8 cellular contexts compared by ENCODE assay signal in the genomic region with DNA sequence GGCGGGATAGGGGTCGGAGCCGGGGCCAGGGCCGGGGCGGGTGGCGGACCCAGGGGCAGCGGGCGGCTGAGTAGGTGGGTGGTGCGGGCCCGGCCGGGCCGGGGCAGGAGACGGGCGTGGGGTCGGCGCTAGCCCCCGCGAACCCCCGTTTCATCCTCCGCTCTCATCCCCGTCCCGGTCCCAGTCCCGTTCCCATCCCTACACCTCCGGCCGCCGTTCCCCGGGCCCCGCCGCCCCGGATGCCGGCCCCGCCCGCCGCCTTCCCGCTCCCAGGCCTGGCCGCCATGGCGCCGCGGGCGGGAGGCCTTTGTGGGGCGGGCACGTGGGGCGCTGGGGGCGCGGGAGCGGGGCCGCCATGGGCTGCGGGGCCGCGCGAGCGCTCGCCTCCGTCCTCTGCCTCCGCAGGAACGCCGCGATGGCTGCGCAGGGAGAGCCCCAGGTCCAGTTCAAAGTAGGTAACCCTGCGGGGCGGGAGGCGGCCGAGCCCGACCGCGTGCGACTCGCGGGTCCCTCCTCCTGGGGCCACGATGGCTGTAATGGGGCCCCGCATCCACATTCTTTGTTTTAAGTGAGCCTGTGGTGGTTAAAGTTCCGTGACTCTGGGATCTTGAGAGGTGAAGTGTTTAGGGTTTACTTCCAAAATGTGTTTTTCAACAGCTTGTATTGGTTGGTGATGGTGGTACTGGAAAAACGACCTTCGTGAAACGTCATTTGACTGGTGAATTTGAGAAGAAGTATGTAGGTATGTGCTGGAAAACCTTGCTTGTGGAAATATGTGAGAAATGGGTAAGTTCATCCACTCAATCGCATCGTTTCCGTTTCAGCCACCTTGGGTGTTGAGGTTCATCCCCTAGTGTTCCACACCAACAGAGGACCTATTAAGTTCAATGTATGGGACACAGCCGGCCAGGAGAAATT. TPM values are rescaled to one million over a fixed set of nuclear protein-coding genes. Genes with fewer than 3 reads are reported as not detected.
DNase-seq lines count a peak whose midpoint lies in the region; ATAC-seq and TF ChIP-seq lines count a peak whose summit lies in the region.

No MANE protein-coding gene starts in this region.

- peak in 5 of 7 experiments; percentile 18 to 47 (median 37) for DNase-seq in CD8-positive, alpha-beta T cell
- DNase-seq in activated CD4-positive, CD25-positive, alpha-beta regulatory T cell treated with anti-CD3 and anti-CD28 coated beads, Interleukin-2, amount 50 U/mL, for 72 hours = peak; percentile 72
- peak; percentile 57 for DNase-seq in dermis blood vessel endothelial cell
- DNase-seq in lower leg skin (ENCODE audit: low spot score in 2 of 2) = no peak
- DNase-seq in stimulated activated CD8-positive, alpha-beta memory T cell treated with anti-CD3 and anti-CD28 coated beads, Interleukin-4, amount 100 ng/mL, for 24 hours (ENCODE audit: low read depth) = peak; percentile 23
- no peak for DNase-seq in NCI-H128 (lab: John Stamatoyannopoulos, UW; ENCODE audit: unreplicated experiment)

- H3K36me3 ChIP-seq in CD8-positive, alpha-beta T cell (ENCODE audit: insufficient read depth, low read length) = peaks cover 21% of the 10 kb centered on the region

- intact Hi-C loops in CD8-positive, alpha-beta T cell (cut with DNase I, micrococcal nuclease) = loop anchor here in 1 of 2 experiments (2.0 to 5.0 kb wide), 2 partner anchors 838 to 1075 kb away; a partner anchor contains a TSS
- intact Hi-C loops in lower leg skin (cut with DNase I; ENCODE audit: low total_unique reads) = no loop called here

- WGBS in lower leg skin, 2 donors = 1 to 4% methylated on average over 26 to 43 of the region's 79 CpGs

- H3K4me1 Mint-ChIP-seq in CD8-positive, alpha-beta T cell (ENCODE audit: low read depth) = peaks cover 64% of the 10 kb centered on the region

- CTCF ChIA-PET in CD8-positive, alpha-beta T cell (lab: Charles Lee) = no interaction called here

- no peak for TF ChIP-seq POLR2A in lower leg skin (IDR thresholded peaks at IDR 0.05)

- H3K4me1 ChIP-seq in CD8-positive, alpha-beta T cell (ENCODE audit: insufficient read depth, low read length) = peaks cover 50% of the 10 kb centered on the region

- H3K27ac Mint-ChIP-seq in CD8-positive, alpha-beta T cell = peak overlapping the region; percentile 95

- H3K4me3 ChIP-seq in CD8-positive, alpha-beta T cell (ENCODE audit: low read depth, low read length) = peak overlapping the region; percentile 45
- peak overlapping the region; percentile 68 for H3K4me3 ChIP-seq in lower leg skin (ENCODE audit: low read depth, poor library complexity, severe bottlenecking)

- peak overlapping the region; percentile 53 for H3K27ac ChIP-seq in CD8-positive, alpha-beta T cell (ENCODE audit: low read depth, low read length)

- no peak for TF ChIP-seq CTCF in CD8-positive, alpha-beta T cell (IDR thresholded peaks at IDR 0.05)
- TF ChIP-seq CTCF in lower leg skin (IDR thresholded peaks at IDR 0.05) = no peak

- H3K4me3 Mint-ChIP-seq in CD8-positive, alpha-beta T cell = peak overlapping the region; percentile 94

- POLR2A ChIA-PET in CD8-positive, alpha-beta T cell (lab: Charles Lee) = no interaction called here

- no peaks in the 10 kb centered on the region for H3K27me3 ChIP-seq in CD8-positive, alpha-beta T cell (ENCODE audit: insufficient read depth, low read length)

- H3K9me3 ChIP-seq in CD8-positive, alpha-beta T cell (ENCODE audit: low read length) = no peaks in the 10 kb centered on the region

- no peaks in the 10 kb centered on the region for H3K9me3 Mint-ChIP-seq in CD8-positive, alpha-beta T cell

- no peaks in the 10 kb centered on the region for H3K27me3 Mint-ChIP-seq in CD8-positive, alpha-beta T cell (ENCODE audit: low read depth)

- peaks cover 49% of the 10 kb centered on the region for H3K36me3 Mint-ChIP-seq in CD8-positive, alpha-beta T cell

- peak; percentile 24 for ATAC-seq in CD8-positive, alpha-beta T cell
- ATAC-seq in GM19455 (IDR thresholded peaks at IDR 0.05; ENCODE audit: unreplicated experiment) (peak; percentile 25), HG03521 (IDR thresholded peaks at IDR 0.05; ENCODE audit: unreplicated experiment) (peak; percentile 30)

RNA-seq across cellular contexts. Expression of a gene that starts 0.6 kb away (rescaled TPM):
- 100 to 1,000 TPM; 342 to 352 TPM for total RNA-seq in CD8-positive, alpha-beta T cell
- total RNA-seq in dermis blood vessel endothelial cell = 653 and 1,243 TPM in 2 replicates
- total RNA-seq in lower leg skin = 100 to 1,000 TPM in 3 of 4 donors, 10 to 100 TPM in 1; 88.3 to 161 (median 148) TPM

RNA-seq across cellular contexts. Expression of a gene that starts 33.4 kb away (rescaled TPM):
- 10 to 100 TPM; 15.8 to 18.2 TPM for total RNA-seq in CD8-positive, alpha-beta T cell
- 31.1 and 34.7 TPM in 2 replicates for total RNA-seq in dermis blood vessel endothelial cell
- 10 to 100 TPM in 1 of 4 donors, 1 to 10 TPM in 3; 2.9 to 14.7 (median 4.7) TPM for total RNA-seq in lower leg skin

Comparison
In these comparisons a context has a peak if more than half of its experiments do, and no peak if none do; other contexts are left out.
1. DNase-seq: peak in CD8-positive, alpha-beta T cell (5 of 7), activated CD4-positive, CD25-positive, alpha-beta regulatory T cell treated with anti-CD3 and anti-CD28 coated beads, Interleukin-2, amount 50 U/mL, for 72 hours (single experiment), dermis blood vessel endothelial cell (single experiment) and stimulated activated CD8-positive, alpha-beta memory T cell treated with anti-CD3 and anti-CD28 coated beads, Interleukin-4, amount 100 ng/mL, for 24 hours (single experiment); none in lower leg skin (0 of 2) and NCI-H128 (single experiment).
2. Peak in every context shown above with its lines, with median percentiles within 50 percentile points of each other: ATAC-seq.